ENCODE assay signal across 1 cellular context in the genomic region with DNA sequence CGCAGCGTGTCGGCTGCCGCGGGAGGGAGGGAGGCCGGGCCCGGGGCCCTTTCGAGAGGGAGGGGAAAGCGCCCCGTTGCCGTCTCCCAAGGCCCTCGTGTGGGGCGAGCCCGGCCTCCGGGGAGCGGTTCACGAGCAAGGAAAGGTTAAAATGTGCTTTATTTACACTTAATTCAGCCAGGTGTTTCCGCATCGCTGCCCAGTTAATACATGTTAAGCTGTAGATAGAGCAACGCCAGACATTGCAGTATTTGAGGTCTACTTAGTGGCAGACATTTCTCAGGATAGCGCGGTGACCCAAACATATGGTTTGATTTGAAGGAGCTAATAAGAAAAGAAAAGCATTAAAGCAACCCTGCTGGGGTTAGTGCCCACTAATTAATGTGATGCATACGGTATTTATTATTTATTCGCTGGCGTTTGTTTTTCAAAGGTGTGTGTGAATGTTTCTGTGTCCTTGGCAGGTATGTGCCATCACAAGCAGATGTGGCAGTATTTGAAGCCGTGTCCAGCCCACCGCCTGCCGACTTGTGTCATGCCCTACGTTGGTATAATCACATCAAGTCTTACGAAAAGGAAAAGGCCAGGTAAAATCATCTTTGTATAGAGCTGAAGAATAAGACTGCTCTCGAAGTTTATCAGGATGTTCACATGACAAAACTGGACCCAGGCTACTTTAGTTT.
TF ChIP-seq lines count a peak whose summit lies in the region.

No MANE protein-coding gene starts in this region.

TF ChIP-seq in HepG2, 621 proteins besides CTCF, POLR2A, EP300 and RAD21 (continued from another document and continues in another):
- TF ChIP-seq ATF1 (CRISPR knock-in tag; IDR thresholded peaks at IDR 0.05), result no peak
- no peak for TF ChIP-seq ZNF234 (CRISPR knock-in tag; conservative IDR thresholded peaks at IDR 0.05)
- TF ChIP-seq SMARCE1 (IDR thresholded peaks at IDR 0.05; ENCODE audit: borderline replicate concordance), result no peak
- TF ChIP-seq MTF1 (CRISPR knock-in tag; IDR thresholded peaks at IDR 0.05), result no peak
- TF ChIP-seq, protein P1, sequence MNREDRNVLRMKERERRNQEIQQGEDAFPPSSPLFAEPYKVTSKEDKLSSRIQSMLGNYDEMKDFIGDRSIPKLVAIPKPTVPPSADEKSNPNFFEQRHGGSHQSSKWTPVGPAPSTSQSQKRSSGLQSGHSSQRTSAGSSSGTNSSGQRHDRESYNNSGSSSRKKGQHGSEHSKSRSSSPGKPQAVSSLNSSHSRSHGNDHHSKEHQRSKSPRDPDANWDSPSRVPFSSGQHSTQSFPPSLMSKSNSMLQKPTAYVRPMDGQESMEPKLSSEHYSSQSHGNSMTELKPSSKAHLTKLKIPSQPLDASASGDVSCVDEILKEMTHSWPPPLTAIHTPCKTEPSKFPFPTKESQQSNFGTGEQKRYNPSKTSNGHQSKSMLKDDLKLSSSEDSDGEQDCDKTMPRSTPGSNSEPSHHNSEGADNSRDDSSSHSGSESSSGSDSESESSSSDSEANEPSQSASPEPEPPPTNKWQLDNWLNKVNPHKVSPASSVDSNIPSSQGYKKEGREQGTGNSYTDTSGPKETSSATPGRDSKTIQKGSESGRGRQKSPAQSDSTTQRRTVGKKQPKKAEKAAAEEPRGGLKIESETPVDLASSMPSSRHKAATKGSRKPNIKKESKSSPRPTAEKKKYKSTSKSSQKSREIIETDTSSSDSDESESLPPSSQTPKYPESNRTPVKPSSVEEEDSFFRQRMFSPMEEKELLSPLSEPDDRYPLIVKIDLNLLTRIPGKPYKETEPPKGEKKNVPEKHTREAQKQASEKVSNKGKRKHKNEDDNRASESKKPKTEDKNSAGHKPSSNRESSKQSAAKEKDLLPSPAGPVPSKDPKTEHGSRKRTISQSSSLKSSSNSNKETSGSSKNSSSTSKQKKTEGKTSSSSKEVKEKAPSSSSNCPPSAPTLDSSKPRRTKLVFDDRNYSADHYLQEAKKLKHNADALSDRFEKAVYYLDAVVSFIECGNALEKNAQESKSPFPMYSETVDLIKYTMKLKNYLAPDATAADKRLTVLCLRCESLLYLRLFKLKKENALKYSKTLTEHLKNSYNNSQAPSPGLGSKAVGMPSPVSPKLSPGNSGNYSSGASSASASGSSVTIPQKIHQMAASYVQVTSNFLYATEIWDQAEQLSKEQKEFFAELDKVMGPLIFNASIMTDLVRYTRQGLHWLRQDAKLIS (CRISPR knock-in tag; IDR thresholded peaks at IDR 0.05), result no peak
- TF ChIP-seq, protein P2, sequence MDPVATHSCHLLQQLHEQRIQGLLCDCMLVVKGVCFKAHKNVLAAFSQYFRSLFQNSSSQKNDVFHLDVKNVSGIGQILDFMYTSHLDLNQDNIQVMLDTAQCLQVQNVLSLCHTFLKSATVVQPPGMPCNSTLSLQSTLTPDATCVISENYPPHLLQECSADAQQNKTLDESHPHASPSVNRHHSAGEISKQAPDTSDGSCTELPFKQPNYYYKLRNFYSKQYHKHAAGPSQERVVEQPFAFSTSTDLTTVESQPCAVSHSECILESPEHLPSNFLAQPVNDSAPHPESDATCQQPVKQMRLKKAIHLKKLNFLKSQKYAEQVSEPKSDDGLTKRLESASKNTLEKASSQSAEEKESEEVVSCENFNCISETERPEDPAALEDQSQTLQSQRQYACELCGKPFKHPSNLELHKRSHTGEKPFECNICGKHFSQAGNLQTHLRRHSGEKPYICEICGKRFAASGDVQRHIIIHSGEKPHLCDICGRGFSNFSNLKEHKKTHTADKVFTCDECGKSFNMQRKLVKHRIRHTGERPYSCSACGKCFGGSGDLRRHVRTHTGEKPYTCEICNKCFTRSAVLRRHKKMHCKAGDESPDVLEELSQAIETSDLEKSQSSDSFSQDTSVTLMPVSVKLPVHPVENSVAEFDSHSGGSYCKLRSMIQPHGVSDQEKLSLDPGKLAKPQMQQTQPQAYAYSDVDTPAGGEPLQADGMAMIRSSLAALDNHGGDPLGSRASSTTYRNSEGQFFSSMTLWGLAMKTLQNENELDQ (CRISPR knock-in tag; IDR thresholded peaks at IDR 0.05; ENCODE audit: borderline replicate concordance), result peak; percentile 37; the same call in 1 of the 2 replicates
- TF ChIP-seq, protein P3, sequence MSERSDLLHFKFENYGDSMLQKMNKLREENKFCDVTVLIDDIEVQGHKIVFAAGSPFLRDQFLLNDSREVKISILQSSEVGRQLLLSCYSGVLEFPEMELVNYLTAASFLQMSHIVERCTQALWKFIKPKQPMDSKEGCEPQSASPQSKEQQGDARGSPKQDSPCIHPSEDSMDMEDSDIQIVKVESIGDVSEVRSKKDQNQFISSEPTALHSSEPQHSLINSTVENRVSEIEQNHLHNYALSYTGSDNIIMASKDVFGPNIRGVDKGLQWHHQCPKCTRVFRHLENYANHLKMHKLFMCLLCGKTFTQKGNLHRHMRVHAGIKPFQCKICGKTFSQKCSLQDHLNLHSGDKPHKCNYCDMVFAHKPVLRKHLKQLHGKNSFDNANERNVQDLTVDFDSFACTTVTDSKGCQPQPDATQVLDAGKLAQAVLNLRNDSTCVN (CRISPR knock-in tag; IDR thresholded peaks at IDR 0.05; ENCODE audit: borderline replicate concordance), result no peak
- TF ChIP-seq, protein P4, sequence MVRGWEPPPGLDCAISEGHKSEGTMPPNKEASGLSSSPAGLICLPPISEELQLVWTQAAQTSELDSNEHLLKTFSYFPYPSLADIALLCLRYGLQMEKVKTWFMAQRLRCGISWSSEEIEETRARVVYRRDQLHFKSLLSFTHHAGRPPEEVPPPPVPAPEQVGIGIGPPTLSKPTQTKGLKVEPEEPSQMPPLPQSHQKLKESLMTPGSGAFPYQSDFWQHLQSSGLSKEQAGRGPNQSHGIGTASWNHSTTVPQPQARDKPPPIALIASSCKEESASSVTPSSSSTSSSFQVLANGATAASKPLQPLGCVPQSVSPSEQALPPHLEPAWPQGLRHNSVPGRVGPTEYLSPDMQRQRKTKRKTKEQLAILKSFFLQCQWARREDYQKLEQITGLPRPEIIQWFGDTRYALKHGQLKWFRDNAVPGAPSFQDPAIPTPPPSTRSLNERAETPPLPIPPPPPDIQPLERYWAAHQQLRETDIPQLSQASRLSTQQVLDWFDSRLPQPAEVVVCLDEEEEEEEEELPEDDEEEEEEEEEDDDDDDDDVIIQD (CRISPR knock-in tag; IDR thresholded peaks at IDR 0.05; ENCODE audit: low read depth), result no peak
- TF ChIP-seq ZNF788 (CRISPR knock-in tag; IDR thresholded peaks at IDR 0.05; ENCODE audit: borderline replicate concordance), result no peak
- TF ChIP-seq ATAD3A (CRISPR knock-in tag; IDR thresholded peaks at IDR 0.05), result no peak
- no peak; the same call in 1 of the 2 replicates for TF ChIP-seq PAX8 (CRISPR knock-in tag; IDR thresholded peaks at IDR 0.05; ENCODE audit: borderline replicate concordance)
- TF ChIP-seq, protein P5, sequence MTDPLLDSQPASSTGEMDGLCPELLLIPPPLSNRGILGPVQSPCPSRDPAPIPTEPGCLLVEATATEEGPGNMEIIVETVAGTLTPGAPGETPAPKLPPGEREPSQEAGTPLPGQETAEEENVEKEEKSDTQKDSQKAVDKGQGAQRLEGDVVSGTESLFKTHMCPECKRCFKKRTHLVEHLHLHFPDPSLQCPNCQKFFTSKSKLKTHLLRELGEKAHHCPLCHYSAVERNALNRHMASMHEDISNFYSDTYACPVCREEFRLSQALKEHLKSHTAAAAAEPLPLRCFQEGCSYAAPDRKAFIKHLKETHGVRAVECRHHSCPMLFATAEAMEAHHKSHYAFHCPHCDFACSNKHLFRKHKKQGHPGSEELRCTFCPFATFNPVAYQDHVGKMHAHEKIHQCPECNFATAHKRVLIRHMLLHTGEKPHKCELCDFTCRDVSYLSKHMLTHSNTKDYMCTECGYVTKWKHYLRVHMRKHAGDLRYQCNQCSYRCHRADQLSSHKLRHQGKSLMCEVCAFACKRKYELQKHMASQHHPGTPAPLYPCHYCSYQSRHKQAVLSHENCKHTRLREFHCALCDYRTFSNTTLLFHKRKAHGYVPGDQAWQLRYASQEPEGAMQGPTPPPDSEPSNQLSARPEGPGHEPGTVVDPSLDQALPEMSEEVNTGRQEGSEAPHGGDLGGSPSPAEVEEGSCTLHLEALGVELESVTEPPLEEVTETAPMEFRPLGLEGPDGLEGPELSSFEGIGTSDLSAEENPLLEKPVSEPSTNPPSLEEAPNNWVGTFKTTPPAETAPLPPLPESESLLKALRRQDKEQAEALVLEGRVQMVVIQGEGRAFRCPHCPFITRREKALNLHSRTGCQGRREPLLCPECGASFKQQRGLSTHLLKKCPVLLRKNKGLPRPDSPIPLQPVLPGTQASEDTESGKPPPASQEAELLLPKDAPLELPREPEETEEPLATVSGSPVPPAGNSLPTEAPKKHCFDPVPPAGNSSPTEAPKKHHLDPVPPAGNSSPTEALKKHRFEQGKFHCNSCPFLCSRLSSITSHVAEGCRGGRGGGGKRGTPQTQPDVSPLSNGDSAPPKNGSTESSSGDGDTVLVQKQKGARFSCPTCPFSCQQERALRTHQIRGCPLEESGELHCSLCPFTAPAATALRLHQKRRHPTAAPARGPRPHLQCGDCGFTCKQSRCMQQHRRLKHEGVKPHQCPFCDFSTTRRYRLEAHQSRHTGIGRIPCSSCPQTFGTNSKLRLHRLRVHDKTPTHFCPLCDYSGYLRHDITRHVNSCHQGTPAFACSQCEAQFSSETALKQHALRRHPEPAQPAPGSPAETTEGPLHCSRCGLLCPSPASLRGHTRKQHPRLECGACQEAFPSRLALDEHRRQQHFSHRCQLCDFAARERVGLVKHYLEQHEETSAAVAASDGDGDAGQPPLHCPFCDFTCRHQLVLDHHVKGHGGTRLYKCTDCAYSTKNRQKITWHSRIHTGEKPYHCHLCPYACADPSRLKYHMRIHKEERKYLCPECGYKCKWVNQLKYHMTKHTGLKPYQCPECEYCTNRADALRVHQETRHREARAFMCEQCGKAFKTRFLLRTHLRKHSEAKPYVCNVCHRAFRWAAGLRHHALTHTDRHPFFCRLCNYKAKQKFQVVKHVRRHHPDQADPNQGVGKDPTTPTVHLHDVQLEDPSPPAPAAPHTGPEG (CRISPR knock-in tag; IDR thresholded peaks at IDR 0.05), result no peak
- TF ChIP-seq, protein P6, sequence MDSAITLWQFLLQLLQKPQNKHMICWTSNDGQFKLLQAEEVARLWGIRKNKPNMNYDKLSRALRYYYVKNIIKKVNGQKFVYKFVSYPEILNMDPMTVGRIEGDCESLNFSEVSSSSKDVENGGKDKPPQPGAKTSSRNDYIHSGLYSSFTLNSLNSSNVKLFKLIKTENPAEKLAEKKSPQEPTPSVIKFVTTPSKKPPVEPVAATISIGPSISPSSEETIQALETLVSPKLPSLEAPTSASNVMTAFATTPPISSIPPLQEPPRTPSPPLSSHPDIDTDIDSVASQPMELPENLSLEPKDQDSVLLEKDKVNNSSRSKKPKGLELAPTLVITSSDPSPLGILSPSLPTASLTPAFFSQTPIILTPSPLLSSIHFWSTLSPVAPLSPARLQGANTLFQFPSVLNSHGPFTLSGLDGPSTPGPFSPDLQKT (CRISPR knock-in tag; IDR thresholded peaks at IDR 0.05; ENCODE audit: borderline replicate concordance), result no peak
- TF ChIP-seq, protein P7, sequence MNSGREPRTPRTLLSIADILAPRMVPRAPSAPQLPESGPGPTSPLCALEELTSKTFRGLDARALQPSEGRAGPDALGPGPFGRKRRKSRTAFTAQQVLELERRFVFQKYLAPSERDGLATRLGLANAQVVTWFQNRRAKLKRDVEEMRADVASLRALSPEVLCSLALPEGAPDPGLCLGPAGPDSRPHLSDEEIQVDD (CRISPR knock-in tag; IDR thresholded peaks at IDR 0.05; ENCODE audit: borderline replicate concordance), result no peak
- TF ChIP-seq, protein P8, sequence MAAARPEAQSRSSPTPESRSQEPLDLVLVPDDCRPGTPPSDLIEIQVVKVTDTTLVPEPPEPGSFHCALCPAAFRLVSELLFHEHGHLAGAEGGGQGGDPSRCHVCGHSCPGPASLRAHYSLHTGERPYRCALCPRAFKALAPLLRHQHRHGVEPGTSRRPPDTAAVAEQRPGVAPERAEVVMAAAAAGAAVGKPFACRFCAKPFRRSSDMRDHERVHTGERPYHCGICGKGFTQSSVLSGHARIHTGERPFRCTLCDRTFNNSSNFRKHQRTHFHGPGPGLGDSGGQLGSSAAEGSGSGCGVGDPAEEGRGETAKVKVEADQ (CRISPR knock-in tag; IDR thresholded peaks at IDR 0.05; ENCODE audit: borderline replicate concordance), result no peak
- TF ChIP-seq, protein P9, sequence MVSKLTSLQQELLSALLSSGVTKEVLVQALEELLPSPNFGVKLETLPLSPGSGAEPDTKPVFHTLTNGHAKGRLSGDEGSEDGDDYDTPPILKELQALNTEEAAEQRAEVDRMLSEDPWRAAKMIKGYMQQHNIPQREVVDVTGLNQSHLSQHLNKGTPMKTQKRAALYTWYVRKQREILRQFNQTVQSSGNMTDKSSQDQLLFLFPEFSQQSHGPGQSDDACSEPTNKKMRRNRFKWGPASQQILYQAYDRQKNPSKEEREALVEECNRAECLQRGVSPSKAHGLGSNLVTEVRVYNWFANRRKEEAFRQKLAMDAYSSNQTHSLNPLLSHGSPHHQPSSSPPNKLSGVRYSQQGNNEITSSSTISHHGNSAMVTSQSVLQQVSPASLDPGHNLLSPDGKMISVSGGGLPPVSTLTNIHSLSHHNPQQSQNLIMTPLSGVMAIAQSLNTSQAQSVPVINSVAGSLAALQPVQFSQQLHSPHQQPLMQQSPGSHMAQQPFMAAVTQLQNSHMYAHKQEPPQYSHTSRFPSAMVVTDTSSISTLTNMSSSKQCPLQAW (CRISPR knock-in tag; IDR thresholded peaks at IDR 0.05), result no peak
- no peak for TF ChIP-seq ZNF562 (CRISPR knock-in tag; IDR thresholded peaks at IDR 0.05; ENCODE audit: borderline replicate concordance)
- TF ChIP-seq ZNF33A (CRISPR knock-in tag; IDR thresholded peaks at IDR 0.05; ENCODE audit: borderline replicate concordance), result no peak
- no peak for TF ChIP-seq ZNF558 (CRISPR knock-in tag; IDR thresholded peaks at IDR 0.05; ENCODE audit: borderline replicate concordance)
- TF ChIP-seq SKI (IDR thresholded peaks at IDR 0.05; ENCODE audit: partially characterized antibody), result no peak
- TF ChIP-seq, protein P10, sequence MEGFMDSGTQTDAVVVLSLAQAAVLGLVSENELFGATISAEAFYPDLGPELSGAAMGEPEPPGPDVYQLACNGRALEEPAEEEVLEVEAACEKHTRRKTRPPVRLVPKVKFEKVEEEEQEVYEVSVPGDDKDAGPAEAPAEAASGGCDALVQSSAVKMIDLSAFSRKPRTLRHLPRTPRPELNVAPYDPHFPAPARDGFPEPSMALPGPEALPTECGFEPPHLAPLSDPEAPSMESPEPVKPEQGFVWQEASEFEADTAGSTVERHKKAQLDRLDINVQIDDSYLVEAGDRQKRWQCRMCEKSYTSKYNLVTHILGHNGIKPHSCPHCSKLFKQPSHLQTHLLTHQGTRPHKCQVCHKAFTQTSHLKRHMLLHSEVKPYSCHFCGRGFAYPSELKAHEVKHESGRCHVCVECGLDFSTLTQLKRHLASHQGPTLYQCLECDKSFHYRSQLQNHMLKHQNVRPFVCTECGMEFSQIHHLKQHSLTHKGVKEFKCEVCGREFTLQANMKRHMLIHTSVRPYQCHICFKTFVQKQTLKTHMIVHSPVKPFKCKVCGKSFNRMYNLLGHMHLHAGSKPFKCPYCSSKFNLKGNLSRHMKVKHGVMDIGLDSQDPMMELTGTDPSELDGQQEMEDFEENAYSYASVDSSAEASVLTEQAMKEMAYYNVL (CRISPR knock-in tag; IDR thresholded peaks at IDR 0.05; ENCODE audit: borderline replicate concordance), result peak; percentile 21
- TF ChIP-seq ZNF572 (CRISPR knock-in tag; IDR thresholded peaks at IDR 0.05), result no peak
- peak; percentile 32; the same call in 1 of the 2 replicates for TF ChIP-seq HOXA9 (CRISPR knock-in tag; IDR thresholded peaks at IDR 0.05; ENCODE audit: borderline replicate concordance)
- TF ChIP-seq ZNF782 (CRISPR knock-in tag; IDR thresholded peaks at IDR 0.05; ENCODE audit: borderline replicate concordance), result no peak
- TF ChIP-seq ZNF749 (CRISPR knock-in tag; IDR thresholded peaks at IDR 0.05; ENCODE audit: borderline replicate concordance), result peak; percentile 60; the same call in 1 of the 2 replicates
- TF ChIP-seq JUN (CRISPR knock-in tag; IDR thresholded peaks at IDR 0.05), result no peak
- no peak for TF ChIP-seq ZNF598 (CRISPR knock-in tag; IDR thresholded peaks at IDR 0.05; ENCODE audit: borderline replicate concordance)
- no peak for TF ChIP-seq PHF20 (CRISPR knock-in tag; IDR thresholded peaks at IDR 0.05)
- TF ChIP-seq ARNT (IDR thresholded peaks at IDR 0.05), result no peak
- TF ChIP-seq SNAPC2 (CRISPR knock-in tag; IDR thresholded peaks at IDR 0.05), result no peak
- 0 out of 2 replicates have a peak, but pooled peaks have one; percentile 30 for TF ChIP-seq ZNF7 (CRISPR knock-in tag; IDR thresholded peaks at IDR 0.05)
- peak; percentile 14; the same call in 1 of the 2 replicates for TF ChIP-seq ZFP36L1 (CRISPR knock-in tag; IDR thresholded peaks at IDR 0.05)
